In genomic region chr15:74631408-74631807, GRCh38 we compare ENCODE assay signal across 17 cellular contexts. TPM values are rescaled to one million over a fixed set of nuclear protein-coding genes. Genes with fewer than 3 reads are reported as not detected.
DNase-seq lines count a peak whose midpoint lies in the region; ATAC-seq and TF ChIP-seq lines count a peak whose summit lies in the region.
"Had no signal": no experiment of that assay in that cellular context is flagged by ENCODE, and none has a peak within 500 bp of the region (broad histone marks: within the 10 kb centered on the region; RNA-seq: fewer than 3 reads in every experiment).

No MANE protein-coding gene starts in this region.

- DNase-seq in CD14-positive monocyte (ENCODE audit: low spot score) (no peak), M059J (ENCODE audit: low read depth) (peak; percentile 5), adipocyte (ENCODE audit: low read depth) (no peak), natural killer cell (no peak), MG63 (no peak)
- no peak for DNase-seq in stimulated activated naive B cell treated with anti-CD40 and anti-IgM and Interleukin-4, amounts not matched to agents 10 μg/mL and 1 μg/mL and 100 μg/mL, for 72 hours
- DNase-seq: kidney glomerular epithelial cell had no signal

- H3K27ac Mint-ChIP-seq in CD14-positive monocyte, result peak overlapping the region in 4 of 7 donors; percentile 55 to 70 (median 59)
- H3K27ac Mint-ChIP-seq in natural killer cell, result peak overlapping the region; percentile 27 to 46
- H3K27ac Mint-ChIP-seq in stimulated activated naive B cell treated with anti-CD40 and anti-IgM and Interleukin-4, amounts not matched to agents 10 μg/mL and 1 μg/mL and 100 μg/mL, for 72 hours, result no peak overlapping the region
- H3K27ac Mint-ChIP-seq: nephron, progenitor cell of endocrine pancreas had no signal

- peaks cover 5% of the 10 kb centered on the region for H3K4me1 Mint-ChIP-seq in CD14-positive monocyte
- H3K4me1 Mint-ChIP-seq in natural killer cell, result peaks cover 6 to 10% of the 10 kb centered on the region in 2 donors
- H3K4me1 Mint-ChIP-seq in stimulated activated naive B cell treated with anti-CD40 and anti-IgM and Interleukin-4, amounts not matched to agents 10 μg/mL and 1 μg/mL and 100 μg/mL, for 72 hours, result peaks cover 53 to 65% of the 10 kb centered on the region in 2 donors

- peak in 1 of 3 donors; percentile 3 for ATAC-seq in natural killer cell
- no peak for ATAC-seq in stimulated activated naive B cell treated with anti-CD40 and anti-IgM and Interleukin-4, amounts not matched to agents 10 μg/mL and 1 μg/mL and 100 μg/mL, for 72 hours (replicated peaks)
- ATAC-seq in HG03108 (IDR thresholded peaks at IDR 0.05; ENCODE audit: unreplicated experiment), result no peak
- ATAC-seq: stimulated activated naive CD8-positive, alpha-beta T cell treated with anti-CD3 and anti-CD28 coated beads, Interleukin-15, Interleukin-2, amounts not matched to agents 100 U/mL and 50 U/mL, for 24 hours had no signal

- H3K27me3 Mint-ChIP-seq in CD14-positive monocyte (ENCODE audit: low read depth in 3 of 3), result no peaks in the 10 kb centered on the region
- H3K27me3 Mint-ChIP-seq in natural killer cell (ENCODE audit: low read depth in 2 of 2), result no peaks in the 10 kb centered on the region
- no peaks in the 10 kb centered on the region for H3K27me3 Mint-ChIP-seq in stimulated activated naive B cell treated with anti-CD40 and anti-IgM and Interleukin-4, amounts not matched to agents 10 μg/mL and 1 μg/mL and 100 μg/mL, for 72 hours
- H3K27me3 Mint-ChIP-seq: effector memory CD8-positive, alpha-beta T cell; progenitor cell of endocrine pancreas; T-cell had no signal

- TF ChIP-seq CTCF in CD14-positive monocyte (IDR thresholded peaks at IDR 0.05), result no peak
- no peak for TF ChIP-seq CTCF in natural killer cell (IDR thresholded peaks at IDR 0.05)

- peak overlapping the region; percentile 27 for H3K9ac ChIP-seq in adipocyte (ENCODE audit: low read length)

- H3K4me3 ChIP-seq in adipocyte (ENCODE audit: low read length), result no peak overlapping the region
- H3K4me3 ChIP-seq in MG63, result no peak overlapping the region
- H3K4me3 ChIP-seq: body of pancreas had no signal

- H3K27me3 ChIP-seq in adipocyte (replicated peaks; ENCODE audit: control insufficient read depth, insufficient read depth, low read length), result no peaks in the 10 kb centered on the region
- no peaks in the 10 kb centered on the region for H3K27me3 ChIP-seq in MG63
- H3K27me3 ChIP-seq: body of pancreas had no signal

- no peaks in the 10 kb centered on the region for H3K9me3 ChIP-seq in adipocyte (ENCODE audit: control insufficient read depth, low read length)
- no peaks in the 10 kb centered on the region for H3K9me3 ChIP-seq in MG63
- H3K9me3 ChIP-seq: body of pancreas, Caco-2 had no signal

- H3K36me3 Mint-ChIP-seq in CD14-positive monocyte, result peaks cover 80 to 95% of the 10 kb centered on the region in 2 donors
- no peaks in the 10 kb centered on the region for H3K36me3 Mint-ChIP-seq in natural killer cell
- peaks cover 37 to 69% of the 10 kb centered on the region in 2 donors for H3K36me3 Mint-ChIP-seq in stimulated activated naive B cell treated with anti-CD40 and anti-IgM and Interleukin-4, amounts not matched to agents 10 μg/mL and 1 μg/mL and 100 μg/mL, for 72 hours
- H3K36me3 Mint-ChIP-seq: activated naive CD4-positive, alpha-beta T cell treated with anti-CD3 and anti-CD28 coated beads, Interleukin-2, amount 50 U/mL, for 72 hours had no signal

- H3K36me3 ChIP-seq in adipocyte (ENCODE audit: control insufficient read depth, insufficient read depth, low read length, severe bottlenecking), result peaks cover 83% of the 10 kb centered on the region
- H3K36me3 ChIP-seq in MG63, result peaks cover 91% of the 10 kb centered on the region

- H3K4me3 Mint-ChIP-seq in CD14-positive monocyte (no peak overlapping the region), natural killer cell (no peak overlapping the region)
- no peak overlapping the region for H3K4me3 Mint-ChIP-seq in stimulated activated naive B cell treated with anti-CD40 and anti-IgM and Interleukin-4, amounts not matched to agents 10 μg/mL and 1 μg/mL and 100 μg/mL, for 72 hours
- H3K4me3 Mint-ChIP-seq: activated T-cell treated with anti-CD3 and anti-CD28 coated beads, Interleukin-2, amount 50 U/mL, for 4 hours; effector memory CD8-positive, alpha-beta T cell; nephron; T-cell had no signal

- H3K4me1 ChIP-seq in adipocyte (ENCODE audit: control insufficient read depth, insufficient read depth, low read length), result peaks cover 15% of the 10 kb centered on the region
- H3K4me1 ChIP-seq: body of pancreas, Caco-2 had no signal

- intact Hi-C loops in CD14-positive monocyte (cut with micrococcal nuclease) (loop anchor here (5.0 to 10.0 kb wide), 2 partner anchors 173 to 259 kb away; no protein-coding TSS in a partner anchor), natural killer cell (cut with micrococcal nuclease) (loop anchor here (2.0 to 10.0 kb wide), 2 partner anchors 259 to 573 kb away; partner anchors contain the start of gene C15orf39)

- H3K9me3 Mint-ChIP-seq in CD14-positive monocyte, result no peaks in the 10 kb centered on the region
- no peaks in the 10 kb centered on the region for H3K9me3 Mint-ChIP-seq in natural killer cell
- no peaks in the 10 kb centered on the region for H3K9me3 Mint-ChIP-seq in stimulated activated naive B cell treated with anti-CD40 and anti-IgM and Interleukin-4, amounts not matched to agents 10 μg/mL and 1 μg/mL and 100 μg/mL, for 72 hours
- H3K9me3 Mint-ChIP-seq: activated naive CD4-positive, alpha-beta T cell treated with anti-CD3 and anti-CD28 coated beads, Interleukin-2, amount 50 U/mL, for 72 hours; activated T-cell treated with anti-CD3 and anti-CD28 coated beads, Interleukin-2, amount 50 U/mL, for 4 hours; effector memory CD8-positive, alpha-beta T cell; nephron; T-cell had no signal

RNA-seq across cellular contexts. Expression of gene CLK3, which starts 15.8 kb away (rescaled TPM):
- 10 to 100 TPM; 27.6 to 33.2 TPM for polyA plus RNA-seq in CD14-positive monocyte
- 60.7 and 81.1 TPM in 2 replicates for total RNA-seq in M059J (2014; rRNA removed; shearing (Covaris generic))
- 100 to 1,000 TPM; 288 to 298 (median 293) TPM for total RNA-seq in natural killer cell
- total RNA-seq in MG63 (2014; rRNA removed; shearing (Covaris generic); ENCODE audit: low replicate concordance), result 17.5 and 18.8 TPM in 2 replicates
